Comparison of ENCODE assay signal across 26 cellular contexts in the genomic region with DNA sequence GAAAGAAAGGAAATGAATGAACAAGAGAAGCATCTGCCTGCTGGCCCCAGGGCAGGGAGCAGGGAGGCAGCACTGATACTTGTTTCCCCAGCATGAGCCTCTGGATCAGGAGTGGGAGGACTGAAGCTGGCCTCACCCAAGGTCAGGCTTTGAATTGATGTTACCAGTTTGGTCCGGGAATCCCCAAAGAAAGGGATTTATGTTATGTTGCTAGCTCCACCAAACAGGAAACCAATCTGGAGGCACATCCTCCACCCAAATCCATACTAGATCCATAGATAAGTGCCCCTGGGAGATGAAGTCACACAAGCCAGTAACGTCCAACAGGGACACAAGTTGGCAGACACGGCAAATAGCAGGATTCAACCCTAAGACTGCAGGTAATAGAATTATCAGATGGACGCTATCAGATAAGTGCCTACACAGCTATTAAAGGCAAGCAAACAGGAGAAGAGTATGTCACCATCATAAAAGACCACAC.
A peak's percentile ranks its signal among the peaks of the same experiment; 100 is the strongest.
DNase-seq lines count a peak whose midpoint lies in the region; ATAC-seq and TF ChIP-seq lines count a peak whose summit lies in the region.
"Had no signal": no experiment of that assay in that cellular context is flagged by ENCODE, and none has a peak within 500 bp of the region (broad histone marks: within the 10 kb centered on the region; RNA-seq: fewer than 3 reads in every experiment).

No MANE protein-coding gene starts in this region.

- no peaks in the 10 kb centered on the region for H3K9me3 Mint-ChIP-seq in osteocyte (ENCODE audit: unreplicated experiment)
- H3K9me3 Mint-ChIP-seq: activated CD4-positive, alpha-beta T cell treated with anti-CD3 and anti-CD28 coated beads, Interleukin-2, amount 10 ng/mL, durations not matched to agents 7 days and 5 days; naive B cell; stimulated activated naive CD8-positive, alpha-beta T cell treated with anti-CD3 and anti-CD28 coated beads, Interleukin-15, Interleukin-2, amounts not matched to agents 100 ng/mL and 50 ng/mL, for 24 hours; T-cell had no signal

- TF ChIP-seq CTCF in fibroblast of pulmonary artery (IDR thresholded peaks at IDR 0.05; ENCODE audit: low read length, missing control alignments) (no peak), osteocyte (IDR thresholded peaks at IDR 0.05) (no peak)

- in situ Hi-C loops in G401 (cut with HindIII; ENCODE audit: low sequenced_read_pairs): no loop called here

- ATAC-seq in GM21529 (IDR thresholded peaks at IDR 0.05; ENCODE audit: unreplicated experiment): no peak
- ATAC-seq: esophagus mucosa, lower lobe of right lung, T-cell had no signal

- no peak overlapping the region for H3K4me3 Mint-ChIP-seq in osteocyte (ENCODE audit: unreplicated experiment)
- H3K4me3 Mint-ChIP-seq: activated CD4-positive, alpha-beta T cell treated with anti-CD3 and anti-CD28 coated beads, Interleukin-2, amount 10 ng/mL, durations not matched to agents 7 days and 5 days; naive B cell; stimulated activated naive CD8-positive, alpha-beta T cell treated with anti-CD3 and anti-CD28 coated beads, Interleukin-15, Interleukin-2, amounts not matched to agents 100 ng/mL and 50 ng/mL, for 24 hours; T-cell had no signal

- H3K27me3 Mint-ChIP-seq in osteocyte (ENCODE audit: unreplicated experiment): no peaks in the 10 kb centered on the region

- no peak overlapping the region for H3K4me3 ChIP-seq in fibroblast of pulmonary artery (replicated peaks; ENCODE audit: low read depth, low read length)
- H3K4me3 ChIP-seq: lower lobe of right lung, upper lobe of left lung had no signal

- DNase-seq in G401 (ENCODE audit: low spot score) (peak; percentile 43), RPMI7951 (ENCODE audit: low read depth) (peak; percentile 72), fibroblast of pulmonary artery (ENCODE audit: low read depth) (peak; percentile 61), osteocyte (ENCODE audit: extremely low spot score, unreplicated experiment) (peak; percentile 78), nucleus accumbens (lab: John Stamatoyannopoulos, UW) (no peak)
- no peak for DNase-seq in activated CD8-positive, alpha-beta memory T cell treated with anti-CD3 and anti-CD28 coated beads for 24 hours
- no peak for DNase-seq in activated effector memory CD4-positive, alpha-beta T cell treated with Interleukin-2 at 50 U/mL for 16 hours
- DNase-seq: activated CD4-positive, alpha-beta T cell treated with anti-CD3 and anti-CD28 coated beads, Interleukin-2, amount 10 ng/mL, durations not matched to agents 7 days and 5 days; activated CD8-positive, alpha-beta memory T cell treated with anti-CD3 and anti-CD28 coated beads, Interleukin-2, amount 50 U/mL, for 48 hours; activated gamma-delta T cell; amygdala; Caco-2; GF-D8; head of caudate nucleus; KBM-7; lower lobe of right lung; MV-4-11; naive B cell; NCI-H1930; NCI-H510A; stimulated activated CD4-positive, alpha-beta T cell treated with anti-CD3 and anti-CD28 coated beads, Interleukin-2, amount 100 ng/mL, for 24 hours; T-cell; upper lobe of left lung had no signal

- H3K27ac Mint-ChIP-seq in osteocyte (ENCODE audit: unreplicated experiment): peak overlapping the region; percentile 24
- H3K27ac Mint-ChIP-seq: activated CD4-positive, alpha-beta T cell treated with anti-CD3 and anti-CD28 coated beads, Interleukin-2, amount 10 ng/mL, durations not matched to agents 7 days and 5 days; stimulated activated naive CD8-positive, alpha-beta T cell treated with anti-CD3 and anti-CD28 coated beads, Interleukin-15, Interleukin-2, amounts not matched to agents 100 ng/mL and 50 ng/mL, for 24 hours; T-cell had no signal

- peaks cover 69% of the 10 kb centered on the region for H3K4me1 Mint-ChIP-seq in osteocyte (ENCODE audit: unreplicated experiment)

- H3K36me3 Mint-ChIP-seq in osteocyte (ENCODE audit: unreplicated experiment): peaks cover 30% of the 10 kb centered on the region
- H3K36me3 Mint-ChIP-seq: T-cell had no signal

Comparison
In these comparisons a context has a peak if more than half of its experiments do, and no peak if none do; other contexts are left out.
1. DNase-seq: peak in G401 (single experiment), RPMI7951 (single experiment), fibroblast of pulmonary artery (single experiment) and osteocyte (single experiment); none in nucleus accumbens (0 of 56), activated CD8-positive, alpha-beta memory T cell treated with anti-CD3 and anti-CD28 coated beads for 24 hours (single experiment) and activated effector memory CD4-positive, alpha-beta T cell treated with Interleukin-2 at 50 U/mL for 16 hours (single experiment).